ENCODE assay signal across 18 cellular contexts in the genomic region with DNA sequence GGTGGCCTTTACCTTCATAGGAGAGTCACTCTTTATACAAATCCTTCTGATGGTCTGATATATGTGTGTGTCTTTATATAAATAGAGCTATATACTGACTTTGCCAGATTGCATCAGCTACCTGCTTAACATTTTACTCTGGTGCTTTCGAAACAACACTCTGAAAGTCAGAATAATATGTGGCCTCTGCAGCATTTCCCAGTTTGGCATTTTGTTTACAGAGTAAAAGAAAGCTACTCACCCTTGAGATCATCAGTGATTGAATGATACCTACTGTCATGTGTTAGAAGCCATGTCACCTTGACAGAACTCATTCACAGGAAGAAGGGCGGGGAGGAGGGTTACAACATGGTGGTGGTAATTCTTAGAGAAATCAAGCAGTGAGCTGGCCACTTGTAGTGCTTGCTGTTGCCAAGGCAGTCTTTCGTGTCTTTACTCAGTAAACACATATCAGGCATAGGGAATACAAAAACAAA. TPM values are rescaled to one million over a fixed set of nuclear protein-coding genes. Genes with fewer than 3 reads are reported as not detected.
"Had no signal": no experiment of that assay in that cellular context is flagged by ENCODE, and none has a peak within 500 bp of the region (broad histone marks: within the 10 kb centered on the region; RNA-seq: fewer than 3 reads in every experiment).

A gene with protein sequence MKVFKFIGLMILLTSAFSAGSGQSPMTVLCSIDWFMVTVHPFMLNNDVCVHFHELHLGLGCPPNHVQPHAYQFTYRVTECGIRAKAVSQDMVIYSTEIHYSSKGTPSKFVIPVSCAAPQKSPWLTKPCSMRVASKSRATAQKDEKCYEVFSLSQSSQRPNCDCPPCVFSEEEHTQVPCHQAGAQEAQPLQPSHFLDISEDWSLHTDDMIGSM (minus strand): TSS at position 51 of the 476 bp plus-strand sequence. CDS start 91,789 bp downstream, outside the sequence.

- H3K27me3 ChIP-seq: cardiac muscle cell, sigmoid colon, suprapubic skin, upper lobe of right lung had no signal

- DNase-seq: activated CD4-positive, alpha-beta memory T cell treated with anti-CD3 and anti-CD28 coated beads for 36 hours; activated naive CD4-positive, alpha-beta T cell; activated T-cell treated with anti-CD3 and anti-CD28 coated beads, Interleukin-2, amount 50 U/mL, for 48 hours; aorta; colonic mucosa; heart left ventricle; mesendoderm; nephron progenitor cell; sigmoid colon; stimulated activated CD4-positive, alpha-beta T cell treated with anti-CD3 and anti-CD28 coated beads, Interleukin-2, amount 100 ng/mL, for 24 hours; stimulated activated naive CD4-positive, alpha-beta T cell treated with Interleukin-2 at 50 U/mL for 16 hours; T-helper 9 cell; upper lobe of right lung had no signal

- H3K9me3 Mint-ChIP-seq: activated CD4-positive, alpha-beta memory T cell treated with anti-CD3 and anti-CD28 coated beads for 36 hours had no signal

- H3K27ac Mint-ChIP-seq: activated CD4-positive, alpha-beta memory T cell treated with anti-CD3 and anti-CD28 coated beads for 36 hours; nephron progenitor cell had no signal

- ATAC-seq: heart left ventricle, upper lobe of right lung had no signal

- H3K36me3 ChIP-seq: cardiac muscle cell, colonic mucosa, heart left ventricle, prostate gland, sigmoid colon, suprapubic skin, upper lobe of right lung had no signal

- H3K27ac ChIP-seq: cardiac muscle cell, colonic mucosa, heart left ventricle, prostate gland, sigmoid colon, suprapubic skin, upper lobe of right lung had no signal

- H3K4me3 Mint-ChIP-seq: activated CD4-positive, alpha-beta memory T cell treated with anti-CD3 and anti-CD28 coated beads for 36 hours; nephron progenitor cell had no signal

- H3K4me1 ChIP-seq: colonic mucosa, prostate gland, sigmoid colon, suprapubic skin, upper lobe of right lung had no signal

- H3K4me3 ChIP-seq: cardiac muscle cell, colonic mucosa, heart left ventricle, prostate gland, sigmoid colon, suprapubic skin, upper lobe of right lung had no signal

- H3K9me3 ChIP-seq: colonic mucosa, heart left ventricle, prostate gland, sigmoid colon, suprapubic skin, upper lobe of right lung had no signal

- H3K36me3 Mint-ChIP-seq: activated CD4-positive, alpha-beta memory T cell treated with anti-CD3 and anti-CD28 coated beads for 36 hours had no signal

RNA-seq across cellular contexts. Expression of the gene that starts here (rescaled TPM):
- total RNA-seq: aorta, colonic mucosa, frontal cortex, omental fat pad, suprapubic skin, upper lobe of right lung had no signal
- polyA plus RNA-seq: heart left ventricle had no signal
